In genomic region chr2:176081993-176082884, GRCh38 we compare ENCODE assay signal across 14 cellular contexts. TPM values are rescaled to one million over a fixed set of nuclear protein-coding genes. Genes with fewer than 3 reads are reported as not detected.
DNase-seq lines count a peak whose midpoint lies in the region; ATAC-seq, FAIRE-seq and TF ChIP-seq lines count a peak whose summit lies in the region.
"Had no signal": no experiment of that assay in that cellular context is flagged by ENCODE, and none has a peak within 500 bp of the region (broad histone marks: within the 10 kb centered on the region; RNA-seq: fewer than 3 reads in every experiment).

No MANE protein-coding gene starts in this region.

- peaks cover 72% of the 10 kb centered on the region for H3K27me3 Mint-ChIP-seq in activated CD4-positive, alpha-beta T cell treated with anti-CD3 and anti-CD28 coated beads for 36 hours

- no peak for TF ChIP-seq CTCF in SK-N-SH (IDR thresholded peaks at IDR 0.05)
- TF ChIP-seq CTCF in endothelial cell of umbilical vein (IDR thresholded peaks at IDR 0.05; ENCODE audit: extremely low read depth in 1 of 2, insufficient read depth in 1 of 2, low read depth in 1 of 2, low read length in 2 of 2) = no peak
- no peak for TF ChIP-seq CTCF in prostate gland (IDR thresholded peaks at IDR 0.05)

- H3K27ac ChIP-seq in SK-N-SH (ENCODE audit: low read depth in 2 of 2, low read length in 1 of 2) = no peak overlapping the region
- no peak overlapping the region for H3K27ac ChIP-seq in endothelial cell of umbilical vein (ENCODE audit: insufficient read depth, low read depth, low read length)
- peak overlapping the region; percentile 77 to 82 for H3K27ac ChIP-seq in prostate gland

- intact Hi-C loops in activated CD4-positive, alpha-beta T cell treated with anti-CD3 and anti-CD28 coated beads for 36 hours (cut with DNase I, micrococcal nuclease) = loop anchor here (1.0 to 10.0 kb wide), 7 partner anchors 11 to 1750 kb away; partner anchors contain the start of genes HOXD9 (in 2 of the 2), SP9 (in 2 of the 2) and HOXD12 (in 1 of the 2)
- intact Hi-C loops in endothelial cell of umbilical vein (cut with micrococcal nuclease) (loop anchor here (2.0 kb wide), 2 partner anchors 15 to 79 kb away; partner anchors contain the start of gene LNPK), prostate gland (cut with DNase I) (no loop called here)

- no peak overlapping the region for H3K4me2 ChIP-seq in SK-N-SH
- H3K4me2 ChIP-seq in endothelial cell of umbilical vein (ENCODE audit: insufficient read depth, low read length) = no peak overlapping the region

- H3K9me2 ChIP-seq in SK-N-SH = no peaks in the 10 kb centered on the region

- BruUV-seq in endothelial cell of umbilical vein (replicated peaks; lab: Mats Ljungman, UMichigan) = no TSS peak

- H3K4me3 Mint-ChIP-seq in activated CD4-positive, alpha-beta T cell treated with anti-CD3 and anti-CD28 coated beads for 36 hours = peak overlapping the region; percentile 15
- H3K4me3 Mint-ChIP-seq: HFFc6 had no signal

- H3K9me3 ChIP-seq in SK-N-SH (no peaks in the 10 kb centered on the region), endothelial cell of umbilical vein (replicated peaks; ENCODE audit: control insufficient read depth, insufficient read depth, low read length) (no peaks in the 10 kb centered on the region), prostate gland (no peaks in the 10 kb centered on the region)

- H3K36me3 ChIP-seq in SK-N-SH (replicated peaks in 1 of 2; ENCODE audit: control insufficient read depth in 1 of 2, insufficient read depth in 2 of 2, low read length in 1 of 2) (no peaks in the 10 kb centered on the region), endothelial cell of umbilical vein (ENCODE audit: control insufficient read depth in 2 of 2, extremely low read depth in 1 of 2, insufficient read depth in 2 of 2, low read length in 2 of 2) (no peaks in the 10 kb centered on the region), prostate gland (no peaks in the 10 kb centered on the region)

- no peak overlapping the region for H3K27ac Mint-ChIP-seq in activated CD4-positive, alpha-beta T cell treated with anti-CD3 and anti-CD28 coated beads for 36 hours
- H3K27ac Mint-ChIP-seq: HFFc6 had no signal

- no peak for DNase-seq in activated CD4-positive, alpha-beta T cell treated with anti-CD3 and anti-CD28 coated beads for 36 hours
- no peak for DNase-seq in activated CD4-positive, alpha-beta T cell treated with anti-CD3 and anti-CD28 coated beads for 1 hour
- DNase-seq in SK-N-SH (peak; percentile 76), endothelial cell of umbilical vein (ENCODE audit: low read depth, low spot score) (no peak), prostate gland (ENCODE audit: low spot score) (no peak), DMS 273 treated with DMSO at 0.1 percent for 48 hours (lab: John Stamatoyannopoulos, UW) (no peak), iPS-NIHi7 (ENCODE audit: extremely low spot score) (no peak)
- DNase-seq: HFFc6, IMR-90, NCI-H1417 treated with DMSO at 0.1 percent for 48 hours had no signal

- peaks cover 18% of the 10 kb centered on the region; the same call in 1 of the 2 replicates for H4K20me1 ChIP-seq in SK-N-SH (ENCODE audit: insufficient read depth)
- H4K20me1 ChIP-seq in endothelial cell of umbilical vein (replicated peaks; ENCODE audit: control insufficient read depth, extremely low read depth, insufficient read depth, low read length) = no peaks in the 10 kb centered on the region

- H3K79me2 ChIP-seq in SK-N-SH (ENCODE audit: insufficient read depth) (no peaks in the 10 kb centered on the region), endothelial cell of umbilical vein (ENCODE audit: control insufficient read depth, insufficient read depth, low read length) (no peaks in the 10 kb centered on the region)

- no peak overlapping the region for H2AFZ ChIP-seq in SK-N-SH (ENCODE audit: low read depth)
- no peak overlapping the region for H2AFZ ChIP-seq in endothelial cell of umbilical vein (ENCODE audit: low read depth, low read length)

- H3K9ac ChIP-seq in SK-N-SH = no peak overlapping the region
- no peak overlapping the region for H3K9ac ChIP-seq in endothelial cell of umbilical vein (replicated peaks; ENCODE audit: extremely low read depth, insufficient read depth, low read length)

- CTCF ChIA-PET in activated CD4-positive, alpha-beta T cell treated with anti-CD3 and anti-CD28 coated beads for 36 hours (lab: Charles Lee) = interaction anchor here (0.7 to 1.0 kb wide), 4 partner anchors 15 to 477 kb away, joined by 4 read pairs; partner anchors contain the start of gene HOXD4
- CTCF ChIA-PET in SK-N-SH (lab: Yijun Ruan, JAX) (interaction anchor here (1.0 to 12.1 kb wide), 12 partner anchors 12 to 1383 kb away, joined by 3 to 262 read pairs (median 16); partner anchors contain the start of gene HOXD13), endothelial cell of umbilical vein (lab: Charles Lee) (interaction anchor here (1.0 to 1.5 kb wide), 3 partner anchors 14 to 20 kb away, joined by 3 to 6 read pairs (median 4); no protein-coding TSS in a partner anchor)

- POLR2A ChIA-PET in activated CD4-positive, alpha-beta T cell treated with anti-CD3 and anti-CD28 coated beads for 36 hours (lab: Charles Lee) = interaction anchor here (0.6 kb wide), 1 partner anchor 608 kb away, joined by 5 read pairs; no protein-coding TSS in a partner anchor
- POLR2A ChIA-PET in SK-N-SH (lab: Yijun Ruan, JAX) = no interaction called here
- POLR2A ChIA-PET in endothelial cell of umbilical vein (lab: Charles Lee) = interaction anchor here (0.6 kb wide), 1 partner anchor 750 kb away, joined by 3 read pairs; no protein-coding TSS in a partner anchor

- H3K4me1 ChIP-seq in SK-N-SH (ENCODE audit: control insufficient read depth in 1 of 2, insufficient read depth in 2 of 2, low read depth in 1 of 2, low read length in 1 of 2) (peaks cover 0 to 35% of the 10 kb centered on the region in 2 experiments; a peak in 1 of 4 replicates), endothelial cell of umbilical vein (ENCODE audit: control insufficient read depth, extremely low read depth, insufficient read depth, low read length) (no peaks in the 10 kb centered on the region), prostate gland (replicated peaks) (no peaks in the 10 kb centered on the region)

- WGBS in SK-N-SH (ENCODE audit: low lambda C conversion rate) = 13% methylated on average over 44 of the region's 65 CpGs
- WGBS in prostate gland = 7% methylated on average over 64 of the region's 65 CpGs

- H3K9me1 ChIP-seq in endothelial cell of umbilical vein (replicated peaks; ENCODE audit: control insufficient read depth, extremely low read depth, insufficient read depth, low read length) = no peaks in the 10 kb centered on the region

- dilution Hi-C loops in endothelial cell of umbilical vein (cut with MboI; ENCODE audit: extremely low pct_ligation_motif_present, low sequenced_read_pairs) = no loop called here

- H3K27me3 ChIP-seq in SK-N-SH (ENCODE audit: insufficient read depth) (peaks cover 88% of the 10 kb centered on the region), endothelial cell of umbilical vein (ENCODE audit: control insufficient read depth in 2 of 2, insufficient read depth in 2 of 2, low read length in 2 of 2) (peaks cover 84 to 97% of the 10 kb centered on the region in 2 experiments), prostate gland (replicated peaks; ENCODE audit: insufficient read depth) (peaks cover 28% of the 10 kb centered on the region)

- peaks cover 4% of the 10 kb centered on the region for H3K9me3 Mint-ChIP-seq in activated CD4-positive, alpha-beta T cell treated with anti-CD3 and anti-CD28 coated beads for 36 hours (ENCODE audit: low read depth)

- H3K4me1 Mint-ChIP-seq in activated CD4-positive, alpha-beta T cell treated with anti-CD3 and anti-CD28 coated beads for 36 hours = peaks cover 13% of the 10 kb centered on the region

- peaks cover 9% of the 10 kb centered on the region for H3K36me3 Mint-ChIP-seq in activated CD4-positive, alpha-beta T cell treated with anti-CD3 and anti-CD28 coated beads for 36 hours (ENCODE audit: low read depth)

- H3K4me3 ChIP-seq in SK-N-SH (ENCODE audit: low read depth in 2 of 2, low read length in 1 of 2) (no peak overlapping the region; a peak in 1 of 4 replicates), endothelial cell of umbilical vein (replicated peaks in 1 of 3; ENCODE audit: insufficient read depth in 1 of 3, low read depth in 1 of 3, low read length in 3 of 3) (no peak overlapping the region), prostate gland (peak overlapping the region; percentile 20 to 33)

- no peak for FAIRE-seq in endothelial cell of umbilical vein (lab: Jason Lieb, UNC)
- FAIRE-seq: TTC549 had no signal

- TF ChIP-seq POLR2A in endothelial cell of umbilical vein (IDR thresholded peaks at IDR 0.05; ENCODE audit: low read depth, low read length) (no peak), prostate gland (IDR thresholded peaks at IDR 0.05) (no peak)

- ATAC-seq in activated CD4-positive, alpha-beta T cell treated with anti-CD3 and anti-CD28 coated beads for 36 hours = no peak
- ATAC-seq in GM18867 (IDR thresholded peaks at IDR 0.05; ENCODE audit: unreplicated experiment) = no peak
- ATAC-seq: esophagus mucosa had no signal

- no peak for TF ChIP-seq RAD21 in SK-N-SH (IDR thresholded peaks at IDR 0.05; ENCODE audit: low read length)

- no peak for TF ChIP-seq EP300 in SK-N-SH (IDR thresholded peaks at IDR 0.05; ENCODE audit: borderline replicate concordance in 1 of 2, low read depth in 1 of 2, low read length in 1 of 2)

- H3F3A ChIP-seq in SK-N-SH (replicated peaks; ENCODE audit: insufficient read depth) = peaks cover 3% of the 10 kb centered on the region

RNA-seq across cellular contexts. Expression of gene EVX2, which starts 1.5 kb away (rescaled TPM):
- total RNA-seq in activated CD4-positive, alpha-beta T cell treated with anti-CD3 and anti-CD28 coated beads for 36 hours = not detected
- polyA plus RNA-seq in SK-N-SH (2012; rRNA removed) (not detected in 2 replicates), endothelial cell of umbilical vein (not detected in 2 replicates)
- polyA plus RNA-seq in SK-N-SH (2012; cell fraction: cytosol; rRNA removed) = not detected in 2 replicates
- 0.01 TPM in 1 of 2 replicates, not detected in the other for polyA plus RNA-seq in SK-N-SH (2012; cell fraction: nucleus; rRNA removed)
- total RNA-seq in endothelial cell of umbilical vein (not detected in 2 replicates), prostate gland (1 to 10 TPM; 1.2 to 1.6 TPM)
- not detected in 2 replicates for polyA plus RNA-seq in endothelial cell of umbilical vein (2011; cell fraction: cytosol; rRNA removed)
- not detected in 2 replicates for polyA plus RNA-seq in endothelial cell of umbilical vein (2011; cell fraction: nucleus; rRNA removed)
- polyA plus RNA-seq in endothelial cell of umbilical vein (2012) = not detected in 2 replicates
- not detected in 2 replicates for polyA minus RNA-seq in endothelial cell of umbilical vein
- not detected for polyA minus RNA-seq in endothelial cell of umbilical vein (2011; cell fraction: cytosol; rRNA and poly(A)+ RNA removed)
- not detected in 2 replicates for polyA minus RNA-seq in endothelial cell of umbilical vein (2011; cell fraction: nucleus; rRNA and poly(A)+ RNA removed)
- total RNA-seq: esophagus mucosa, HFFc6, IMR-90, NCI-H460 had no signal
- polyA plus RNA-seq: IMR-90 had no signal

RNA-seq across cellular contexts. Expression of gene HOXD13, which starts 10.3 kb away (rescaled TPM):
- total RNA-seq in activated CD4-positive, alpha-beta T cell treated with anti-CD3 and anti-CD28 coated beads for 36 hours = not detected
- polyA plus RNA-seq in SK-N-SH (2012; rRNA removed) (not detected in 2 replicates), endothelial cell of umbilical vein (not detected in 2 replicates)
- 0.01 TPM in 1 of 2 replicates, not detected in the other for polyA plus RNA-seq in SK-N-SH (2012; cell fraction: cytosol; rRNA removed)
- not detected in 2 replicates for polyA plus RNA-seq in SK-N-SH (2012; cell fraction: nucleus; rRNA removed)
- total RNA-seq in endothelial cell of umbilical vein (not detected in 2 replicates), prostate gland (10 to 100 TPM; 10.6 to 11.8 TPM)
- polyA plus RNA-seq in endothelial cell of umbilical vein (2011; cell fraction: cytosol; rRNA removed) = not detected in 2 replicates
- polyA plus RNA-seq in endothelial cell of umbilical vein (2011; cell fraction: nucleus; rRNA removed) = not detected in 2 replicates
- polyA plus RNA-seq in endothelial cell of umbilical vein (2012) = not detected in 2 replicates
- not detected in 2 replicates for polyA minus RNA-seq in endothelial cell of umbilical vein
- not detected for polyA minus RNA-seq in endothelial cell of umbilical vein (2011; cell fraction: cytosol; rRNA and poly(A)+ RNA removed)
- polyA minus RNA-seq in endothelial cell of umbilical vein (2011; cell fraction: nucleus; rRNA and poly(A)+ RNA removed) = not detected in 2 replicates
- total RNA-seq: esophagus mucosa, IMR-90 had no signal
- polyA plus RNA-seq: IMR-90 had no signal

RNA-seq across cellular contexts. Expression of gene HOXD12, which starts 17.4 kb away (rescaled TPM):
- not detected for total RNA-seq in activated CD4-positive, alpha-beta T cell treated with anti-CD3 and anti-CD28 coated beads for 36 hours
- polyA plus RNA-seq in SK-N-SH (2012; rRNA removed) (not detected in 2 replicates), endothelial cell of umbilical vein (not detected in 2 replicates)
- not detected in 2 replicates for polyA plus RNA-seq in SK-N-SH (2012; cell fraction: cytosol; rRNA removed)
- not detected in 2 replicates for polyA plus RNA-seq in SK-N-SH (2012; cell fraction: nucleus; rRNA removed)
- total RNA-seq in endothelial cell of umbilical vein (not detected in 2 replicates), prostate gland (under 1 TPM in 1 of 2 donors, not detected in 1; 0.36 TPM)
- not detected in 2 replicates for polyA plus RNA-seq in endothelial cell of umbilical vein (2011; cell fraction: cytosol; rRNA removed)
- polyA plus RNA-seq in endothelial cell of umbilical vein (2011; cell fraction: nucleus; rRNA removed) = not detected in 2 replicates
- polyA plus RNA-seq in endothelial cell of umbilical vein (2012) = not detected in 2 replicates
- polyA minus RNA-seq in endothelial cell of umbilical vein = not detected in 2 replicates
- polyA minus RNA-seq in endothelial cell of umbilical vein (2011; cell fraction: cytosol; rRNA and poly(A)+ RNA removed) = not detected
- polyA minus RNA-seq in endothelial cell of umbilical vein (2011; cell fraction: nucleus; rRNA and poly(A)+ RNA removed) = not detected in 2 replicates
- total RNA-seq: esophagus mucosa, IMR-90 had no signal
- polyA plus RNA-seq: IMR-90 had no signal

RNA-seq across cellular contexts. Expression of gene HOXD11, which starts 24.8 kb away (rescaled TPM):
- total RNA-seq in activated CD4-positive, alpha-beta T cell treated with anti-CD3 and anti-CD28 coated beads for 36 hours = not detected
- polyA plus RNA-seq in SK-N-SH (2012; rRNA removed) (not detected in 2 replicates), endothelial cell of umbilical vein (not detected in 2 replicates)
- polyA plus RNA-seq in SK-N-SH (2012; cell fraction: cytosol; rRNA removed) = not detected in 2 replicates
- not detected in 2 replicates for polyA plus RNA-seq in SK-N-SH (2012; cell fraction: nucleus; rRNA removed)
- total RNA-seq in endothelial cell of umbilical vein (not detected in 2 replicates), prostate gland (10 to 100 TPM in 1 of 2 donors, 1 to 10 TPM in 1; 8.0 to 14.9 TPM)
- polyA plus RNA-seq in endothelial cell of umbilical vein (2011; cell fraction: cytosol; rRNA removed) = not detected in 2 replicates
- not detected in 2 replicates for polyA plus RNA-seq in endothelial cell of umbilical vein (2011; cell fraction: nucleus; rRNA removed)
- not detected in 2 replicates for polyA plus RNA-seq in endothelial cell of umbilical vein (2012)
- not detected in 2 replicates for polyA minus RNA-seq in endothelial cell of umbilical vein
- 1.0 TPM for polyA minus RNA-seq in endothelial cell of umbilical vein (2011; cell fraction: cytosol; rRNA and poly(A)+ RNA removed)
- polyA minus RNA-seq in endothelial cell of umbilical vein (2011; cell fraction: nucleus; rRNA and poly(A)+ RNA removed) = not detected in 2 replicates
- total RNA-seq: esophagus mucosa, IMR-90, NCI-H460 had no signal
- polyA plus RNA-seq: IMR-90 had no signal

RNA-seq across cellular contexts. Expression of gene HOXD10, which starts 34.3 kb away (rescaled TPM):
- total RNA-seq in activated CD4-positive, alpha-beta T cell treated with anti-CD3 and anti-CD28 coated beads for 36 hours = not detected
- polyA plus RNA-seq in SK-N-SH (2012; rRNA removed) (0.03 and 0.10 TPM in 2 replicates), endothelial cell of umbilical vein (not detected in 2 replicates)
- polyA plus RNA-seq in SK-N-SH (2012; cell fraction: cytosol; rRNA removed) = 0.04 TPM in 2 replicates
- 0.06 TPM in 1 of 2 replicates, not detected in the other for polyA plus RNA-seq in SK-N-SH (2012; cell fraction: nucleus; rRNA removed)
- total RNA-seq in endothelial cell of umbilical vein (not detected in 2 replicates), prostate gland (10 to 100 TPM; 10.4 to 32.5 TPM)
- not detected in 2 replicates for polyA plus RNA-seq in endothelial cell of umbilical vein (2011; cell fraction: cytosol; rRNA removed)
- not detected in 2 replicates for polyA plus RNA-seq in endothelial cell of umbilical vein (2011; cell fraction: nucleus; rRNA removed)
- polyA plus RNA-seq in endothelial cell of umbilical vein (2012) = not detected in 2 replicates
- polyA minus RNA-seq in endothelial cell of umbilical vein = not detected in 2 replicates
- polyA minus RNA-seq in endothelial cell of umbilical vein (2011; cell fraction: cytosol; rRNA and poly(A)+ RNA removed) = not detected
- not detected in 2 replicates for polyA minus RNA-seq in endothelial cell of umbilical vein (2011; cell fraction: nucleus; rRNA and poly(A)+ RNA removed)
- total RNA-seq: IMR-90 had no signal
- polyA plus RNA-seq: IMR-90 had no signal

Comparison
In these comparisons a context has a peak if more than half of its experiments do, and no peak if none do; other contexts are left out.
1. H3K27ac ChIP-seq: peak in prostate gland (2 of 2); none in SK-N-SH (0 of 2) and endothelial cell of umbilical vein (single experiment).
2. H3K4me3 ChIP-seq: peak in prostate gland (2 of 2); none in SK-N-SH (0 of 2) and endothelial cell of umbilical vein (0 of 3).
3. RNA of gene HOXD13, which starts 10.3 kb away (total RNA-seq): 10.6 to 11.8 TPM in prostate gland; not detected in activated CD4-positive, alpha-beta T cell treated with anti-CD3 and anti-CD28 coated beads for 36 hours and not detected in endothelial cell of umbilical vein; every median in the first group is over 10 times any median in the second.